ENCODE assay signal across 8 cellular contexts in genomic region chr7:116122972-116123595, GRCh38.
A peak's percentile ranks its signal among the peaks of the same experiment; 100 is the strongest.
DNase-seq lines count a peak whose midpoint lies in the region; ATAC-seq and TF ChIP-seq lines count a peak whose summit lies in the region.

No MANE protein-coding gene starts in this region.

- H3K27ac ChIP-seq in WERI-Rb-1 = no peak overlapping the region

- H3K27me3 ChIP-seq in WERI-Rb-1 (ENCODE audit: insufficient read depth, low read depth, severe bottlenecking) = no peaks in the 10 kb centered on the region

- peak; percentile 50 for TF ChIP-seq CTCF in WERI-Rb-1 (IDR thresholded peaks at IDR 0.05; ENCODE audit: low read depth, low read length)

- no peak overlapping the region for H3K4me3 ChIP-seq in WERI-Rb-1 (ENCODE audit: low read depth, low read length)

- no peaks in the 10 kb centered on the region for H3K9me3 ChIP-seq in WERI-Rb-1 (ENCODE audit: severe bottlenecking)

- DNase-seq in AML-193 (lab: John Stamatoyannopoulos, UW) = peak; percentile 49 to 70
- DNase-seq in LoVo (ENCODE audit: low spot score) = peak; percentile 37
- DNase-seq in WERI-Rb-1 = no peak
- peak; percentile 65 for DNase-seq in iris pigment epithelial cell (ENCODE audit: low read depth)
- no peak for DNase-seq in NCI-H2196 (lab: John Stamatoyannopoulos, UW; ENCODE audit: unreplicated experiment)
- DNase-seq in occipital lobe (lab: John Stamatoyannopoulos, UW) = no peak
- DNase-seq in stimulated activated CD4-positive, alpha-beta T cell treated with anti-CD3 and anti-CD28 coated beads, Interleukin-4, amount 100 ng/mL, for 1 hour = no peak

- peak; percentile 53 for ATAC-seq in GM18519 (IDR thresholded peaks at IDR 0.05; ENCODE audit: low FRiP score, unreplicated experiment)

- no peaks in the 10 kb centered on the region for H3K36me3 ChIP-seq in WERI-Rb-1

Comparison
In these comparisons a context has a peak if more than half of its experiments do, and no peak if none do; other contexts are left out.
1. DNase-seq: peak in AML-193 (2 of 2), LoVo (single experiment) and iris pigment epithelial cell (single experiment); none in WERI-Rb-1 (single experiment), NCI-H2196 (single experiment), occipital lobe (single experiment) and stimulated activated CD4-positive, alpha-beta T cell treated with anti-CD3 and anti-CD28 coated beads, Interleukin-4, amount 100 ng/mL, for 1 hour (single experiment).